ENCODE assay signal across 16 cellular contexts in the genomic region with DNA sequence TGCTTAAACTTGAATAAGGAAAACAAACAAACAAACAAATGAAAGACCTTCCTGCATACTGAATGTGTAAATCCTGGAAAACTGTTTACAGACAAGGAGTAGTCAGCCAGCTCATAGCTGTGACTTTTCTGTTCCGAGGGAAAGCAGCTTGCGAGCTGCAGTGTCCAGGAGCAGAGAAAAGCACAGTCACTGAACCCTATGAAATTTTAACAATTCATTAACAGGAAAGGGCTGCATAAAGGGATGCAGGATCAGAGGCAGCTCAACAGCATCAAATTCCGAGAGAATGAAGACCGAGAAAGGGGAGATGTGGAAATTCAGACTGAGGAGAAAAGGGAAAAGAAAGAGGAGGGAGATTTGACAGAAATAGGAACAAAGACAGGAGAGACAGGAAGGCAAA.
A peak's percentile ranks its signal among the peaks of the same experiment; 100 is the strongest.
DNase-seq lines count a peak whose midpoint lies in the region; ATAC-seq and TF ChIP-seq lines count a peak whose summit lies in the region.
"Had no signal": no experiment of that assay in that cellular context is flagged by ENCODE, and none has a peak within 500 bp of the region (broad histone marks: within the 10 kb centered on the region; RNA-seq: fewer than 3 reads in every experiment).

No MANE protein-coding gene starts in this region.

- no peak for ATAC-seq in HG03139 (IDR thresholded peaks at IDR 0.05; ENCODE audit: unreplicated experiment)
- ATAC-seq: activated CD8-positive, alpha-beta T cell treated with anti-CD3 and anti-CD28 coated beads for 36 hours; activated T-helper 17 cell treated with anti-CD3 and anti-CD28 coated beads, Interleukin-2, amount 50 U/mL, for 72 hours had no signal

- H3K27me3 Mint-ChIP-seq in chondrocyte (ENCODE audit: low read depth) (peaks cover 14% of the 10 kb centered on the region), nephron progenitor cell (ENCODE audit: low read depth, poor library complexity) (no peaks in the 10 kb centered on the region)
- H3K27me3 Mint-ChIP-seq: activated CD8-positive, alpha-beta T cell treated with anti-CD3 and anti-CD28 coated beads for 36 hours had no signal

- H3K4me1 Mint-ChIP-seq in chondrocyte (ENCODE audit: low read depth) (no peaks in the 10 kb centered on the region), nephron progenitor cell (peaks cover 40% of the 10 kb centered on the region)
- H3K4me1 Mint-ChIP-seq: activated T-helper 17 cell treated with anti-CD3 and anti-CD28 coated beads, Interleukin-2, amount 50 U/mL, for 72 hours had no signal

- H3K27me3 ChIP-seq in WERI-Rb-1 (ENCODE audit: insufficient read depth, low read depth, severe bottlenecking), result no peaks in the 10 kb centered on the region
- H3K27me3 ChIP-seq: esophagus squamous epithelium, right atrium auricular region, tibial nerve had no signal

- H3K27ac Mint-ChIP-seq in chondrocyte (ENCODE audit: unreplicated experiment), result peak overlapping the region; percentile 2
- H3K27ac Mint-ChIP-seq in nephron progenitor cell, result no peak overlapping the region
- H3K27ac Mint-ChIP-seq: activated CD8-positive, alpha-beta T cell treated with anti-CD3 and anti-CD28 coated beads for 36 hours; activated T-helper 17 cell treated with anti-CD3 and anti-CD28 coated beads, Interleukin-2, amount 50 U/mL, for 72 hours had no signal

- H3K9me3 Mint-ChIP-seq in chondrocyte (ENCODE audit: low read depth) (peaks cover 3% of the 10 kb centered on the region), nephron progenitor cell (no peaks in the 10 kb centered on the region)
- H3K9me3 Mint-ChIP-seq: activated CD8-positive, alpha-beta T cell treated with anti-CD3 and anti-CD28 coated beads for 36 hours; activated T-helper 17 cell treated with anti-CD3 and anti-CD28 coated beads, Interleukin-2, amount 50 U/mL, for 72 hours had no signal

- no peak overlapping the region for H3K4me3 ChIP-seq in WERI-Rb-1 (ENCODE audit: low read depth, low read length)
- H3K4me3 ChIP-seq: coronary artery, esophagus squamous epithelium, left ventricle myocardium inferior, right atrium auricular region, SK-N-MC, tibial nerve had no signal

- no peaks in the 10 kb centered on the region for H3K9me3 ChIP-seq in WERI-Rb-1 (ENCODE audit: severe bottlenecking)
- H3K9me3 ChIP-seq: esophagus squamous epithelium, left ventricle myocardium inferior, right atrium auricular region, tibial nerve had no signal

- H3K36me3 Mint-ChIP-seq in chondrocyte (ENCODE audit: low read depth) (no peaks in the 10 kb centered on the region), nephron progenitor cell (ENCODE audit: low read depth) (no peaks in the 10 kb centered on the region)

- DNase-seq in ELF-1 (ENCODE audit: low read depth, low spot score) (peak; percentile 3), NCI-H146 treated with DMSO at 0.1 percent for 48 hours (lab: John Stamatoyannopoulos, UW; ENCODE audit: unreplicated experiment) (peak; percentile 79), chondrocyte (ENCODE audit: low spot score) (no peak), nephron progenitor cell (no peak), WERI-Rb-1 (no peak)
- DNase-seq in activated T-cell treated with anti-CD3 and anti-CD28 coated beads, Interleukin-2, amount 50 U/mL, for 1 hour, result no peak
- no peak for DNase-seq in effector CD8-positive, alpha-beta T cell (lab: John Stamatoyannopoulos, UW)
- DNase-seq: esophagus squamous epithelium had no signal

- no peaks in the 10 kb centered on the region for H3K36me3 ChIP-seq in WERI-Rb-1
- H3K36me3 ChIP-seq: esophagus squamous epithelium, left ventricle myocardium inferior, right atrium auricular region, tibial nerve had no signal

- no peak for TF ChIP-seq CTCF in chondrocyte (IDR thresholded peaks at IDR 0.05)
- no peak for TF ChIP-seq CTCF in nephron progenitor cell (IDR thresholded peaks at IDR 0.05)
- TF ChIP-seq CTCF in WERI-Rb-1 (IDR thresholded peaks at IDR 0.05; ENCODE audit: low read depth, low read length), result no peak

- no peak overlapping the region for H3K27ac ChIP-seq in WERI-Rb-1
- H3K27ac ChIP-seq: coronary artery, esophagus squamous epithelium, left ventricle myocardium inferior, right atrium auricular region, SK-N-MC, tibial nerve had no signal

- no peak overlapping the region for H3K4me3 Mint-ChIP-seq in chondrocyte (ENCODE audit: unreplicated experiment)
- H3K4me3 Mint-ChIP-seq in nephron progenitor cell, result peak overlapping the region; percentile 65
- H3K4me3 Mint-ChIP-seq: activated CD8-positive, alpha-beta T cell treated with anti-CD3 and anti-CD28 coated beads for 36 hours; activated T-helper 17 cell treated with anti-CD3 and anti-CD28 coated beads, Interleukin-2, amount 50 U/mL, for 72 hours had no signal

Comparison
In these comparisons a context has a peak if more than half of its experiments do, and no peak if none do; other contexts are left out.
1. DNase-seq: peak in ELF-1 (single experiment) and NCI-H146 treated with DMSO at 0.1 percent for 48 hours (single experiment); none in chondrocyte (single experiment), nephron progenitor cell (single experiment), activated T-cell treated with anti-CD3 and anti-CD28 coated beads, Interleukin-2, amount 50 U/mL, for 1 hour (single experiment), effector CD8-positive, alpha-beta T cell (single experiment) and WERI-Rb-1 (single experiment).